22 cellular contexts compared by ENCODE assay signal in genomic region chr3:39850707-39851014, GRCh38. TPM values are rescaled to one million over a fixed set of nuclear protein-coding genes. Genes with fewer than 3 reads are reported as not detected.
A peak's percentile ranks its signal among the peaks of the same experiment; 100 is the strongest.
DNase-seq lines count a peak whose midpoint lies in the region; ATAC-seq lines count a peak whose summit lies in the region.
"Had no signal": no experiment of that assay in that cellular context is flagged by ENCODE, and none has a peak within 500 bp of the region (broad histone marks: within the 10 kb centered on the region; RNA-seq: fewer than 3 reads in every experiment).

No MANE protein-coding gene starts in this region.

- intact Hi-C loops in left colon (cut with DNase I, micrococcal nuclease), result no loop called here

- DNase-seq in NCI-H1092 (lab: John Stamatoyannopoulos, UW) (peak; percentile 22), NCI-H146 (lab: John Stamatoyannopoulos, UW) (peak; percentile 56), NCI-H510A (lab: John Stamatoyannopoulos, UW) (peak; percentile 7), left colon (no peak), globus pallidus (ENCODE audit: low spot score) (no peak), cerebellum (ENCODE audit: low spot score) (no peak)
- DNase-seq in stimulated activated CD4-positive, alpha-beta T cell treated with anti-CD3 and anti-CD28 coated beads, Interleukin-2, amount 100 ng/mL, for 48 hours, result no peak
- DNase-seq: activated effector memory CD4-positive, alpha-beta T cell treated with Interleukin-2 at 50 U/mL for 16 hours; brain microvascular endothelial cell; CD4-positive, alpha-beta memory T cell; effector memory CD8-positive, alpha-beta T cell; esophagus squamous epithelium; gastrocnemius medialis; H7; kidney; NCI-H187; psoas muscle; stimulated activated CD4-positive, alpha-beta T cell treated with anti-CD3 and anti-CD28 coated beads, Interleukin-1b, Interleukin-23, amount 100 ng/mL, for 48 hours; stimulated activated naive CD4-positive, alpha-beta T cell; WERI-Rb-1 had no signal

- peak; percentile 90 for ATAC-seq in left colon
- ATAC-seq: effector memory CD8-positive, alpha-beta T cell; gastrocnemius medialis; psoas muscle had no signal

RNA-seq across cellular contexts. Expression of gene MYRIP, which starts 41.3 kb away (rescaled TPM):
- 1 to 10 TPM; 8.9 to 9.1 TPM for total RNA-seq in left colon
- total RNA-seq in cerebellum, result 13.5 TPM
- total RNA-seq: CD4-positive, alpha-beta memory T cell; RPMI7951; T-helper 2 cell treated with Interferon-gamma antibody and Interleukin-4, amounts not matched to agents 100 ng/mL and 5 ng/mL, for 36 hours had no signal

Comparison
In these comparisons a context has a peak if more than half of its experiments do, and no peak if none do; other contexts are left out.
1. DNase-seq: peak in NCI-H1092 (single experiment), NCI-H146 (single experiment) and NCI-H510A (single experiment); none in left colon (0 of 2), globus pallidus (single experiment), cerebellum (single experiment) and stimulated activated CD4-positive, alpha-beta T cell treated with anti-CD3 and anti-CD28 coated beads, Interleukin-2, amount 100 ng/mL, for 48 hours (0 of 2).